In the genomic region with DNA sequence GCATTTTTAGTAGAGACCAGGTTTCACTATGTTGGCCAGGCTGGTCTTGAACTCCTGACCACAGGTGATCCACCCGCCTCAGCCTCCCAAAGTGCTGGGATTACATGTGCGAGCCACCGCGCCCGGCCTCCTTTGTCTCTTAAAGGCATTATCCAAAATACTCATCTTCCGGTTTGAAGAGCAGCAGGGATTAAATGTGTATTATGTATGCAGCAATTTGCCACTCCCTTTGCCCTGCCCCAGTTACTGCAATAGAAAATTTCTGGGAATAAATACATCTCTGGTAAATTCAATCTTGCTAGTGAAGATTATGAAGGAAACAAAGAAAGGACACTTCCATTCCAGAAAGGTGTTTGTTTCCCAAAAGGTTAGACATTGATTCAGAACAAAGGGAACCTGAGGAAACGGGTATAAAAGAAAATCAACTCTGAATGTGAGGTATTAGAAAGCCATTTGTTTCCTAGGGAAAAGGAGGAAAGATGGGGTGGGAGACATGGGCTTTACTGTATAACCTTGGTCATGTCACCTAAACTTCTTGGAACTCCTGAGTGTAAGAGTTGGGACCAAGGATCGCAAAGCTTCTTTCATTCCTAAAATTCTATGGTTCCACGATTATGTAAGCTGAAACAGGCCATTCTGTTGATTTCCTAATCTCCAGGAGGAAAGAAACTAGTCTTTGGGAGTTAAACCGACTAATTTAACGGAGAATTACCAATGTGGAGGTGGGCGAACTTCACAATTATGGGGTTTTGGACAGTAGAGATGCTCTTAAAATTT, we compare ENCODE assay signal across 8 cellular contexts. TPM values are rescaled to one million over a fixed set of nuclear protein-coding genes. Genes with fewer than 3 reads are reported as not detected.
DNase-seq lines count a peak whose midpoint lies in the region; ATAC-seq and TF ChIP-seq lines count a peak whose summit lies in the region.

No MANE protein-coding gene starts in this region.

- peaks cover 31% of the 10 kb centered on the region for H3K4me1 Mint-ChIP-seq in activated naive CD4-positive, alpha-beta T cell treated with anti-CD3 and anti-CD28 coated beads, Interleukin-2, amount 10 ng/mL, durations not matched to agents 7 days and 5 days
- H3K4me1 Mint-ChIP-seq in stimulated activated effector memory CD8-positive, alpha-beta T cell treated with anti-CD3 and anti-CD28 coated beads, Interleukin-12 subunit alpha, Interleukin-12 subunit beta, amount 100 ng/mL, for 72 hours: peaks cover 18% of the 10 kb centered on the region

- H3K4me3 ChIP-seq in WI38 (ENCODE audit: low read depth, low read length) (peak overlapping the region; percentile 89), hepatocyte (peak overlapping the region; percentile 54)

- H3K4me1 ChIP-seq in hepatocyte (ENCODE audit: insufficient read depth): peaks cover 10% of the 10 kb centered on the region

- TF ChIP-seq CTCF in WI38 (IDR thresholded peaks at IDR 0.05; ENCODE audit: low read depth, low read length) (no peak), hepatocyte (IDR thresholded peaks at IDR 0.05; ENCODE audit: poor library complexity) (no peak)

- peaks cover 37% of the 10 kb centered on the region for H3K79me2 ChIP-seq in hepatocyte

- 71% methylated on average over 12 of the region's 12 CpGs for WGBS in hepatocyte (ENCODE audit: low lambda C conversion rate, missing lambda C conversion rate)

- H3K4me2 ChIP-seq in hepatocyte: peak overlapping the region; percentile 75

- no peaks in the 10 kb centered on the region for H3K9me3 Mint-ChIP-seq in activated naive CD4-positive, alpha-beta T cell treated with anti-CD3 and anti-CD28 coated beads, Interleukin-2, amount 10 ng/mL, durations not matched to agents 7 days and 5 days
- no peaks in the 10 kb centered on the region for H3K9me3 Mint-ChIP-seq in stimulated activated effector memory CD8-positive, alpha-beta T cell treated with anti-CD3 and anti-CD28 coated beads, Interleukin-12 subunit alpha, Interleukin-12 subunit beta, amount 100 ng/mL, for 72 hours

- H3K9me2 ChIP-seq in hepatocyte (replicated peaks; ENCODE audit: insufficient read depth): no peaks in the 10 kb centered on the region

- no peaks in the 10 kb centered on the region for H3K27me3 ChIP-seq in hepatocyte

- peaks cover 23% of the 10 kb centered on the region for H4K20me1 ChIP-seq in hepatocyte (ENCODE audit: insufficient read depth, poor library complexity, severe bottlenecking)

- H3K27me3 Mint-ChIP-seq in activated naive CD4-positive, alpha-beta T cell treated with anti-CD3 and anti-CD28 coated beads, Interleukin-2, amount 10 ng/mL, durations not matched to agents 7 days and 5 days: peaks cover 4% of the 10 kb centered on the region

- no peak for DNase-seq in activated naive CD4-positive, alpha-beta T cell treated with anti-CD3 and anti-CD28 coated beads, Interleukin-2, amount 10 ng/mL, durations not matched to agents 7 days and 5 days
- DNase-seq in activated naive CD4-positive, alpha-beta T cell (lab: John Stamatoyannopoulos, UW): no peak
- DNase-seq in hepatocyte (ENCODE audit: low spot score) (no peak), NCI-H2171 (lab: John Stamatoyannopoulos, UW) (no peak), GOT3 (lab: John Stamatoyannopoulos, UW) (no peak), cortex of kidney (lab: John Stamatoyannopoulos, UW) (no peak)
- no peak for DNase-seq in stimulated activated effector memory CD8-positive, alpha-beta T cell treated with anti-CD3 and anti-CD28 coated beads, Interleukin-12 subunit alpha, Interleukin-12 subunit beta, amount 100 ng/mL, for 72 hours (ENCODE audit: low spot score in 2 of 2)

- H3K27ac Mint-ChIP-seq in activated naive CD4-positive, alpha-beta T cell treated with anti-CD3 and anti-CD28 coated beads, Interleukin-2, amount 10 ng/mL, durations not matched to agents 7 days and 5 days: peak overlapping the region; percentile 98
- peak overlapping the region; percentile 97 for H3K27ac Mint-ChIP-seq in stimulated activated effector memory CD8-positive, alpha-beta T cell treated with anti-CD3 and anti-CD28 coated beads, Interleukin-12 subunit alpha, Interleukin-12 subunit beta, amount 100 ng/mL, for 72 hours

- H3K36me3 Mint-ChIP-seq in activated naive CD4-positive, alpha-beta T cell treated with anti-CD3 and anti-CD28 coated beads, Interleukin-2, amount 10 ng/mL, durations not matched to agents 7 days and 5 days: peaks cover 7% of the 10 kb centered on the region
- peaks cover 24% of the 10 kb centered on the region for H3K36me3 Mint-ChIP-seq in stimulated activated effector memory CD8-positive, alpha-beta T cell treated with anti-CD3 and anti-CD28 coated beads, Interleukin-12 subunit alpha, Interleukin-12 subunit beta, amount 100 ng/mL, for 72 hours

- CTCF ChIA-PET in activated naive CD4-positive, alpha-beta T cell treated with anti-CD3 and anti-CD28 coated beads, Interleukin-2, amount 10 ng/mL, durations not matched to agents 7 days and 5 days (lab: Charles Lee): interaction anchor here (0.6 kb wide), 1 partner anchor 693 kb away, joined by 3 read pairs; no protein-coding TSS in a partner anchor

- H2AFZ ChIP-seq in hepatocyte: peak overlapping the region; percentile 87

- ATAC-seq in stimulated activated effector memory CD8-positive, alpha-beta T cell treated with anti-CD3 and anti-CD28 coated beads, Interleukin-12 subunit alpha, Interleukin-12 subunit beta, amount 100 ng/mL, for 72 hours: no peak

- peak overlapping the region; percentile 79 for H3K4me3 Mint-ChIP-seq in activated naive CD4-positive, alpha-beta T cell treated with anti-CD3 and anti-CD28 coated beads, Interleukin-2, amount 10 ng/mL, durations not matched to agents 7 days and 5 days
- peak overlapping the region; percentile 96 for H3K4me3 Mint-ChIP-seq in stimulated activated effector memory CD8-positive, alpha-beta T cell treated with anti-CD3 and anti-CD28 coated beads, Interleukin-12 subunit alpha, Interleukin-12 subunit beta, amount 100 ng/mL, for 72 hours

- H3K9me3 ChIP-seq in hepatocyte (ENCODE audit: low read depth): no peaks in the 10 kb centered on the region

- no peaks in the 10 kb centered on the region for H3K36me3 ChIP-seq in hepatocyte (replicated peaks; ENCODE audit: insufficient read depth, low read depth)

- peak overlapping the region; percentile 100 for H3K27ac ChIP-seq in hepatocyte

RNA-seq across cellular contexts. Expression of a gene that starts 1.0 kb away (rescaled TPM):
- total RNA-seq in hepatocyte: 123 and 124 TPM in 2 replicates
- 25.0 and 26.9 TPM in 2 replicates for polyA plus RNA-seq in hepatocyte
